17 cellular contexts compared by ENCODE assay signal in genomic region chr4:177008836-177009501, GRCh38.
"Had no signal": no experiment of that assay in that cellular context is flagged by ENCODE, and none has a peak within 500 bp of the region (broad histone marks: within the 10 kb centered on the region; RNA-seq: fewer than 3 reads in every experiment).

No MANE protein-coding gene starts in this region.

- H3K4me3 ChIP-seq: body of pancreas, left lung, upper lobe of right lung had no signal

- ATAC-seq: body of pancreas, esophagus mucosa, sciatic nerve, upper lobe of right lung had no signal

- H3K4me1 ChIP-seq: body of pancreas, left lung, upper lobe of right lung had no signal

- H3K27me3 ChIP-seq: body of pancreas, left lung, upper lobe of right lung had no signal

- H3K27ac ChIP-seq: body of pancreas, left lung, upper lobe of right lung, VCaP had no signal

- DNase-seq: activated CD4-positive, alpha-beta memory T cell treated with anti-CD3 and anti-CD28 coated beads, Interleukin-2, amount 10 ng/mL, durations not matched to agents 7 days and 5 days; activated naive CD4-positive, alpha-beta T cell treated with anti-CD3 and anti-CD28 coated beads for 36 hours; activated T-cell treated with anti-CD3 and anti-CD28 coated beads, Interleukin-2, amount 50 U/mL, for 48 hours; body of pancreas; dermis blood vessel endothelial cell; endodermal cell; islet precursor cell; left lung; mesendoderm; nephron progenitor cell; stimulated activated CD4-positive, alpha-beta T cell treated with anti-CD3 and anti-CD28 coated beads, Interleukin-2, amount 100 ng/mL, for 48 hours; stimulated activated CD8-positive, alpha-beta memory T cell treated with anti-CD3 and anti-CD28 coated beads, Interleukin-4, amount 100 ng/mL, for 48 hours; T-helper 9 cell; upper lobe of right lung had no signal

- H3K36me3 ChIP-seq: left lung, upper lobe of right lung had no signal
